In the genomic region with DNA sequence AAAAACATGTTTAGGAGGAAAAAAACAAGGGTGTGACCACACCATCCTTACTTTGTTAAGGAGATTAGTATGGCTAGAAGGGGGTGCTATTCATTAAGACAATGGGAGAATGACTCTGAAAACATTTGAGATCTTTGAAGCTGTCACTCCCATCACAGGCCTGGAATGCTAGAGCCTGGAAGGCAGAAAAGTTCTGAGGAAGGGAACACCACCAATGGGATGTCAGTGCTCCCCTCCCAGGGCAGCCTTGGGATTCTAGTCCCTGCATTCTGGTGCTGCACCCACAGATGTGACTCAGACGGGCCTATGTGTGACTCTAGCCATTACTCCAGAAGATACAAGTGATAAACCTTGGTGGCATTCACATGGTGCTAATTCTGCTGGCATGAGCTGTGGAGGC, we compare ENCODE assay signal across 21 cellular contexts.
"Had no signal": no experiment of that assay in that cellular context is flagged by ENCODE, and none has a peak within 500 bp of the region (broad histone marks: within the 10 kb centered on the region; RNA-seq: fewer than 3 reads in every experiment).

No MANE protein-coding gene starts in this region.

- H3K36me3 ChIP-seq: heart left ventricle, left ventricle myocardium inferior, pancreas, right atrium auricular region, thoracic aorta, upper lobe of left lung had no signal

- H3K4me3 ChIP-seq: coronary artery, heart left ventricle, left ventricle myocardium inferior, pancreas, psoas muscle, right atrium auricular region, thoracic aorta, upper lobe of left lung had no signal

- H3K27ac Mint-ChIP-seq: activated CD4-positive, alpha-beta memory T cell treated with anti-CD3 and anti-CD28 coated beads, Interleukin-2, amount 10 ng/mL, durations not matched to agents 7 days and 5 days; activated CD4-positive, alpha-beta T cell treated with anti-CD3 and anti-CD28 coated beads, Interleukin-2, amount 10 ng/mL, durations not matched to agents 24 days and 14 days; activated naive CD4-positive, alpha-beta T cell treated with anti-CD3 and anti-CD28 coated beads, Interleukin-2, amount 10 ng/mL, durations not matched to agents 7 days and 5 days; activated T-cell treated with anti-CD3 and anti-CD28 coated beads, Interleukin-2, amount 50 U/mL, for 72 hours; mesothelial cell of epicardium; naive thymus-derived CD8-positive, alpha-beta T cell; T-helper 17 cell had no signal

- H3K27me3 Mint-ChIP-seq: activated CD4-positive, alpha-beta memory T cell treated with anti-CD3 and anti-CD28 coated beads, Interleukin-2, amount 10 ng/mL, durations not matched to agents 7 days and 5 days; activated CD4-positive, alpha-beta T cell treated with anti-CD3 and anti-CD28 coated beads, Interleukin-2, amount 10 ng/mL, durations not matched to agents 24 days and 14 days; activated naive CD4-positive, alpha-beta T cell treated with anti-CD3 and anti-CD28 coated beads, Interleukin-2, amount 10 ng/mL, durations not matched to agents 7 days and 5 days; naive thymus-derived CD8-positive, alpha-beta T cell; T-helper 17 cell had no signal

- H3K4me1 ChIP-seq: heart left ventricle, left ventricle myocardium inferior, pancreas, psoas muscle, right atrium auricular region, upper lobe of left lung had no signal

- H3K36me3 Mint-ChIP-seq: activated naive CD4-positive, alpha-beta T cell treated with anti-CD3 and anti-CD28 coated beads, Interleukin-2, amount 10 ng/mL, durations not matched to agents 7 days and 5 days; mesothelial cell of epicardium; naive thymus-derived CD8-positive, alpha-beta T cell had no signal

- H3K27ac ChIP-seq: coronary artery, heart left ventricle, left ventricle myocardium inferior, pancreas, psoas muscle, right atrium auricular region, thoracic aorta, upper lobe of left lung had no signal

- H3K4me3 Mint-ChIP-seq: activated CD4-positive, alpha-beta memory T cell treated with anti-CD3 and anti-CD28 coated beads, Interleukin-2, amount 10 ng/mL, durations not matched to agents 7 days and 5 days; activated CD4-positive, alpha-beta T cell treated with anti-CD3 and anti-CD28 coated beads, Interleukin-2, amount 10 ng/mL, durations not matched to agents 24 days and 14 days; activated naive CD4-positive, alpha-beta T cell treated with anti-CD3 and anti-CD28 coated beads, Interleukin-2, amount 10 ng/mL, durations not matched to agents 7 days and 5 days; activated T-cell treated with anti-CD3 and anti-CD28 coated beads, Interleukin-2, amount 50 U/mL, for 72 hours; mesothelial cell of epicardium; naive thymus-derived CD8-positive, alpha-beta T cell; T-helper 17 cell had no signal

- ATAC-seq: activated CD4-positive, CD25-positive, alpha-beta regulatory T cell treated with anti-CD3 and anti-CD28 coated beads, Interleukin-2, amount 50 U/mL, for 24 hours; activated T-cell treated with anti-CD3 and anti-CD28 coated beads, Interleukin-2, amount 50 U/mL, for 72 hours; heart left ventricle; naive thymus-derived CD8-positive, alpha-beta T cell; pancreas; psoas muscle; T-helper 17 cell had no signal

- H3K27me3 ChIP-seq: heart left ventricle, pancreas, right atrium auricular region, upper lobe of left lung had no signal

- H3K4me1 Mint-ChIP-seq: activated CD4-positive, alpha-beta memory T cell treated with anti-CD3 and anti-CD28 coated beads, Interleukin-2, amount 10 ng/mL, durations not matched to agents 7 days and 5 days; activated CD4-positive, alpha-beta T cell treated with anti-CD3 and anti-CD28 coated beads, Interleukin-2, amount 10 ng/mL, durations not matched to agents 24 days and 14 days; activated naive CD4-positive, alpha-beta T cell treated with anti-CD3 and anti-CD28 coated beads, Interleukin-2, amount 10 ng/mL, durations not matched to agents 7 days and 5 days; naive thymus-derived CD8-positive, alpha-beta T cell; T-helper 17 cell had no signal

- DNase-seq: activated CD4-positive, alpha-beta memory T cell treated with anti-CD3 and anti-CD28 coated beads, Interleukin-2, amount 10 ng/mL, durations not matched to agents 7 days and 5 days; activated CD4-positive, alpha-beta T cell treated with anti-CD3 and anti-CD28 coated beads, Interleukin-2, amount 10 ng/mL, durations not matched to agents 24 days and 14 days; activated effector memory CD4-positive, alpha-beta T cell treated with Interleukin-2 at 50 U/mL for 16 hours; activated naive CD4-positive, alpha-beta T cell treated with anti-CD3 and anti-CD28 coated beads, Interleukin-2, amount 10 ng/mL, durations not matched to agents 7 days and 5 days; activated T-cell treated with anti-CD3 and anti-CD28 coated beads, Interleukin-2, amount 50 U/mL, for 72 hours; cerebellar nuclear complex; heart left ventricle; left ventricle myocardium inferior; naive thymus-derived CD8-positive, alpha-beta T cell; pancreas; psoas muscle; stimulated activated CD4-positive, alpha-beta T cell treated with anti-CD3 and anti-CD28 coated beads, Interleukin-4, amount 100 ng/mL, for 24 hours; stimulated activated naive CD4-positive, alpha-beta T cell treated with Interleukin-2 at 50 U/mL for 16 hours; SW 1271; T-helper 17 cell; upper lobe of left lung had no signal

- H3K9me3 Mint-ChIP-seq: activated CD4-positive, alpha-beta memory T cell treated with anti-CD3 and anti-CD28 coated beads, Interleukin-2, amount 10 ng/mL, durations not matched to agents 7 days and 5 days; activated CD4-positive, alpha-beta T cell treated with anti-CD3 and anti-CD28 coated beads, Interleukin-2, amount 10 ng/mL, durations not matched to agents 24 days and 14 days; activated T-cell treated with anti-CD3 and anti-CD28 coated beads, Interleukin-2, amount 50 U/mL, for 72 hours; mesothelial cell of epicardium; naive thymus-derived CD8-positive, alpha-beta T cell had no signal
